11 cellular contexts compared by ENCODE assay signal in the genomic region with DNA sequence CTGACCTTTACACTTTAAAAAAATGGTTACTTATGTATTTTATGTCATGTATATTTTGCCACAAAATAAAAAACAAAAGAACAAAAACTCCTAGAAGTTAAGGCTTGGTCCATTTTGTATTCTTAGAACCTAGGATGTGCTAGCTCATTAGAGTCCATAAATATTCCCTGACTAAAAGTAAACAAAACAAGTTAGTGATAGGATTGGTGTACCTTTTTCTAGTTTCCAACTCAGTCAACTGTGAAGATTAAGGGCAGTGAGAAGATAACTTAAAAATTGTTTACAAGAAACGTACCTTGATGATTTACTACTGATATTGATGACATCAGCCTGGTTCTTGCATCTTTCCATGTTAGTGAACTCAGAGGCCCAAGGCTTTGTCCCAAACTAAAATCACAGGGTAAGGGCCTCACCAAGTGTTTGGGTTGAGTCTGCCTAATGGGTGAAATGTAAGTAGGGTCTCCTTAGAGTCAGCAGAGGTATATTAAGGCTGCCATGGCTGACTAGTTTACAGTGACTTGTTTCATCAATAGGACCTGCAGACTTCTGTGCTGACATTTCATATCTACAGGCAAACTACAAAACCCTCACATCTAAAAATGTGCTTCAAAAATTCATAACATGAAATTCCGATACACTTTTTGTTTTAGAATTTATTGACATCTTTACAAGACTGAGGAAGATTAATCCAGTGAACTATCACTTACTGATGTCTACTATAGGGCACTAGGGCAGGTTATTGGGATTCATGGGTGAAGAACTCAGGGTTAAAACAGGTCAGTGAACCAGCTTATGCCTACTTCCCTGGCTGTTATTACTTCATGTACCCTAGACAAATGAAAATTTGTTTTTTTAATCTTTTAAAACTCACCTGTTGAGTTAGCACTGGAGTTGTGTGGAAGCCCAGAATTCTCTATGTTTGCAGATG. TPM values are rescaled to one million over a fixed set of nuclear protein-coding genes. Genes with fewer than 3 reads are reported as not detected.
DNase-seq lines count a peak whose midpoint lies in the region; ATAC-seq and TF ChIP-seq lines count a peak whose summit lies in the region.
"Had no signal": no experiment of that assay in that cellular context is flagged by ENCODE, and none has a peak within 500 bp of the region (broad histone marks: within the 10 kb centered on the region; RNA-seq: fewer than 3 reads in every experiment).

No MANE protein-coding gene starts in this region.

- POLR2A ChIA-PET in activated CD8-positive, alpha-beta T cell treated with anti-CD3 and anti-CD28 coated beads for 36 hours (lab: Charles Lee) = interaction anchor here (0.6 to 1.9 kb wide), 6 partner anchors 9 to 42 kb away, joined by 3 to 6 read pairs (median 3); no protein-coding TSS in a partner anchor

- 71% methylated on average over 2 of the region's 2 CpGs for WGBS in liver
- 71 to 73% methylated on average over 2 of the region's 2 CpGs for WGBS in thyroid gland, 2 donors
- WGBS in suprapubic skin = 85% methylated on average over 2 of the region's 2 CpGs

- peaks cover 0 to 23% (median 19%) of the 10 kb centered on the region in 4 donors for H3K36me3 ChIP-seq in liver (ENCODE audit: control insufficient read depth in 4 of 4, insufficient read depth in 3 of 4, low read depth in 1 of 4, low read length in 3 of 4)
- H3K36me3 ChIP-seq in thyroid gland = peaks cover 0 to 3% of the 10 kb centered on the region in 2 donors
- H3K36me3 ChIP-seq in suprapubic skin = peaks cover 4% of the 10 kb centered on the region

- peak; percentile 7 to 23 for TF ChIP-seq RAD21 in liver (IDR thresholded peaks at IDR 0.05)

- no peak overlapping the region for H3K4me3 ChIP-seq in liver (ENCODE audit: low read depth in 1 of 3, low read length in 3 of 3)
- no peak overlapping the region for H3K4me3 ChIP-seq in thyroid gland (replicated peaks in 1 of 3)
- no peak overlapping the region for H3K4me3 ChIP-seq in suprapubic skin
- H3K4me3 ChIP-seq: heart right ventricle, mucosa of descending colon, skin epidermis had no signal

- H3K9me3 Mint-ChIP-seq in activated T-cell treated with anti-CD3 and anti-CD28 coated beads, Interleukin-2, amount 50 U/mL, for 72 hours = peaks cover 0 to 4% of the 10 kb centered on the region in 2 donors
- H3K9me3 Mint-ChIP-seq in activated CD8-positive, alpha-beta T cell treated with anti-CD3 and anti-CD28 coated beads for 36 hours = peaks cover 7% of the 10 kb centered on the region

- H3K9me3 ChIP-seq in liver (ENCODE audit: control insufficient read depth in 4 of 4, low read length in 3 of 4) (no peaks in the 10 kb centered on the region), thyroid gland (no peaks in the 10 kb centered on the region), suprapubic skin (no peaks in the 10 kb centered on the region)
- H3K9me3 ChIP-seq: mucosa of descending colon had no signal

- peak overlapping the region; percentile 95 to 97 for H3K4me3 Mint-ChIP-seq in activated T-cell treated with anti-CD3 and anti-CD28 coated beads, Interleukin-2, amount 50 U/mL, for 72 hours
- peak overlapping the region; percentile 98 for H3K4me3 Mint-ChIP-seq in activated CD8-positive, alpha-beta T cell treated with anti-CD3 and anti-CD28 coated beads for 36 hours

- intact Hi-C loops in activated CD8-positive, alpha-beta T cell treated with anti-CD3 and anti-CD28 coated beads for 36 hours (cut with micrococcal nuclease) = loop anchor here (1.0 kb wide), 1 partner anchor 52 kb away; no protein-coding TSS in a partner anchor
- intact Hi-C loops in thyroid gland (cut with DNase I) = no loop called here

- TF ChIP-seq CTCF in activated CD8-positive, alpha-beta T cell treated with anti-CD3 and anti-CD28 coated beads for 36 hours (IDR thresholded peaks at IDR 0.05) = no peak
- TF ChIP-seq CTCF in liver (IDR thresholded peaks at IDR 0.05; ENCODE audit: low read depth, low read length, missing input control) (no peak), thyroid gland (IDR thresholded peaks at IDR 0.05) (no peak), suprapubic skin (IDR thresholded peaks at IDR 0.05) (no peak)

- H3K4me1 ChIP-seq in liver (ENCODE audit: control insufficient read depth in 4 of 4, insufficient read depth in 4 of 4, low read length in 3 of 4) (peaks cover 2 to 39% (median 29%) of the 10 kb centered on the region in 4 donors), thyroid gland (peaks cover 34 to 42% of the 10 kb centered on the region in 2 donors), suprapubic skin (peaks cover 30% of the 10 kb centered on the region)

- peaks cover 70% of the 10 kb centered on the region for H3K4me1 Mint-ChIP-seq in activated T-cell treated with anti-CD3 and anti-CD28 coated beads, Interleukin-2, amount 50 U/mL, for 72 hours (ENCODE audit: low read depth)
- peaks cover 71% of the 10 kb centered on the region for H3K4me1 Mint-ChIP-seq in activated CD8-positive, alpha-beta T cell treated with anti-CD3 and anti-CD28 coated beads for 36 hours (ENCODE audit: low read depth)

- no peak overlapping the region for H3K9ac ChIP-seq in liver (ENCODE audit: low read depth in 1 of 2, low read length in 2 of 2)

- CTCF ChIA-PET in activated CD8-positive, alpha-beta T cell treated with anti-CD3 and anti-CD28 coated beads for 36 hours (lab: Charles Lee) = interaction anchor here (1.0 to 2.9 kb wide), 5 partner anchors 28 to 165 kb away, joined by 3 to 9 read pairs (median 4); no protein-coding TSS in a partner anchor

- peak overlapping the region; percentile 49 to 62 for H3K27ac ChIP-seq in liver (ENCODE audit: low read depth in 1 of 2, low read length in 2 of 2)
- peak overlapping the region; percentile 15 to 95 (median 39) for H3K27ac ChIP-seq in thyroid gland
- no peak overlapping the region for H3K27ac ChIP-seq in suprapubic skin

- DNase-seq in activated T-cell treated with anti-CD3 and anti-CD28 coated beads, Interleukin-2, amount 50 U/mL, for 72 hours = no peak
- DNase-seq in activated T-cell treated with anti-CD3 and anti-CD28 coated beads, Interleukin-2, amount 50 U/mL, for 1 hour = no peak
- no peak for DNase-seq in activated CD8-positive, alpha-beta T cell treated with anti-CD3 and anti-CD28 coated beads for 36 hours
- no peak for DNase-seq in thyroid gland
- DNase-seq in NCI-H1930 (lab: John Stamatoyannopoulos, UW) = no peak
- no peak for DNase-seq in suprapubic skin (ENCODE audit: low spot score in 2 of 2)
- DNase-seq: heart right ventricle, mucosa of descending colon had no signal

- H3K36me3 Mint-ChIP-seq in activated T-cell treated with anti-CD3 and anti-CD28 coated beads, Interleukin-2, amount 50 U/mL, for 72 hours (ENCODE audit: insufficient read depth in 2 of 2) = peaks cover 33 to 57% of the 10 kb centered on the region in 2 donors
- H3K36me3 Mint-ChIP-seq in activated CD8-positive, alpha-beta T cell treated with anti-CD3 and anti-CD28 coated beads for 36 hours (ENCODE audit: low read depth) = peaks cover 80% of the 10 kb centered on the region

- H3K27me3 ChIP-seq in liver (ENCODE audit: control insufficient read depth in 4 of 4, insufficient read depth in 4 of 4, low read length in 3 of 4) (no peaks in the 10 kb centered on the region), thyroid gland (no peaks in the 10 kb centered on the region), suprapubic skin (no peaks in the 10 kb centered on the region)
- H3K27me3 ChIP-seq: heart right ventricle had no signal

- no peak for TF ChIP-seq POLR2A in thyroid gland (IDR thresholded peaks at IDR 0.05)
- TF ChIP-seq POLR2A in suprapubic skin (IDR thresholded peaks at IDR 0.05) = no peak

- no peaks in the 10 kb centered on the region for H3K27me3 Mint-ChIP-seq in activated T-cell treated with anti-CD3 and anti-CD28 coated beads, Interleukin-2, amount 50 U/mL, for 72 hours (ENCODE audit: low read depth)
- H3K27me3 Mint-ChIP-seq in activated CD8-positive, alpha-beta T cell treated with anti-CD3 and anti-CD28 coated beads for 36 hours = no peaks in the 10 kb centered on the region

- TF ChIP-seq EP300 in suprapubic skin (IDR thresholded peaks at IDR 0.05) = no peak

- H3K27ac Mint-ChIP-seq in activated T-cell treated with anti-CD3 and anti-CD28 coated beads, Interleukin-2, amount 50 U/mL, for 72 hours = peak overlapping the region; percentile 86
- H3K27ac Mint-ChIP-seq in activated CD8-positive, alpha-beta T cell treated with anti-CD3 and anti-CD28 coated beads for 36 hours = peak overlapping the region; percentile 96

- no peak for ATAC-seq in activated T-cell treated with anti-CD3 and anti-CD28 coated beads, Interleukin-2, amount 50 U/mL, for 72 hours (replicated peaks in 1 of 2)
- ATAC-seq in activated CD8-positive, alpha-beta T cell treated with anti-CD3 and anti-CD28 coated beads for 36 hours = no peak
- ATAC-seq in HG03097 (IDR thresholded peaks at IDR 0.05; ENCODE audit: low FRiP score, unreplicated experiment) = no peak
- ATAC-seq: heart right ventricle, mucosa of descending colon had no signal

TF ChIP-seq in liver, 16 proteins besides CTCF, POLR2A, EP300 and RAD21 (continues in another document):
- TF ChIP-seq REST (IDR thresholded peaks at IDR 0.05) (no peak), HNF4A (conservative IDR thresholded peaks at IDR 0.05) (peak; percentile 38 to 48)

RNA-seq across cellular contexts. Expression of gene TMEM123, which starts 4.4 kb away (rescaled TPM):
- total RNA-seq in activated T-cell treated with anti-CD3 and anti-CD28 coated beads, Interleukin-2, amount 50 U/mL, for 72 hours = 100 to 1,000 TPM; 279 to 347 TPM
- 100 to 1,000 TPM; 234 to 235 TPM for total RNA-seq in activated CD8-positive, alpha-beta T cell treated with anti-CD3 and anti-CD28 coated beads for 36 hours
- 100 to 1,000 TPM; 105 to 140 TPM for total RNA-seq in liver
- 100 to 1,000 TPM; 101 to 109 TPM for polyA plus RNA-seq in liver
- 100 to 1,000 TPM; 282 to 506 (median 336) TPM for total RNA-seq in thyroid gland
- 100 to 1,000 TPM; 161 to 212 (median 197) TPM for total RNA-seq in suprapubic skin
